33 cellular contexts compared by ENCODE assay signal in genomic region chr1:37622131-37622530, GRCh38. TPM values are rescaled to one million over a fixed set of nuclear protein-coding genes. Genes with fewer than 3 reads are reported as not detected.
A peak's percentile ranks its signal among the peaks of the same experiment; 100 is the strongest.
DNase-seq lines count a peak whose midpoint lies in the region; ATAC-seq, FAIRE-seq and TF ChIP-seq lines count a peak whose summit lies in the region.
"Had no signal": no experiment of that assay in that cellular context is flagged by ENCODE, and none has a peak within 500 bp of the region (broad histone marks: within the 10 kb centered on the region; RNA-seq: fewer than 3 reads in every experiment).

No MANE protein-coding gene starts in this region.

- no peak overlapping the region for H3K27ac Mint-ChIP-seq in endodermal cell
- H3K27ac Mint-ChIP-seq: T-helper 1 cell treated with Interleukin-12 subunit alpha and Interleukin-12 subunit beta and Interleukin-4 antibody, amounts not matched to agents 30 μg/mL and 1 μg/mL, for 36 hours had no signal

- no peak for TF ChIP-seq POLR2A in vagina (IDR thresholded peaks at IDR 0.05)

- WGBS in endodermal cell (ENCODE audit: insufficient coverage in 1 of 2, insufficient read length in 1 of 2), 2 experiments, result 49 to 50% methylated on average over 5 to 6 of the region's 6 CpGs
- WGBS in pancreas, 2 donors, result 36 to 46% methylated on average over 6 of the region's 6 CpGs

- intact Hi-C loops in vagina (cut with DNase I), result no loop called here
- intact Hi-C loops in pancreas (cut with DNase I), result no loop called here

- H3K36me3 ChIP-seq in endodermal cell (ENCODE audit: control insufficient read depth, insufficient read depth, low read length) (no peaks in the 10 kb centered on the region), vagina (no peaks in the 10 kb centered on the region), pancreas (no peaks in the 10 kb centered on the region)
- H3K36me3 ChIP-seq: ascending aorta, left lung, tibial artery had no signal

- H3K36me3 Mint-ChIP-seq in endodermal cell (ENCODE audit: low read depth), result no peaks in the 10 kb centered on the region

- ATAC-seq in pancreas, result no peak
- ATAC-seq: GM12878, left lung, right cardiac atrium had no signal

- no peak overlapping the region for H3K9ac ChIP-seq in endodermal cell (ENCODE audit: extremely low read depth, low read length, poor library complexity, severe bottlenecking)
- H3K9ac ChIP-seq: parathyroid adenoma, SK-N-SH had no signal

- peaks cover 59% of the 10 kb centered on the region for H3K27me3 Mint-ChIP-seq in endodermal cell (ENCODE audit: insufficient read depth)

- peak; percentile 19 for DNase-seq in NAMALWA (ENCODE audit: low spot score)
- DNase-seq in endodermal cell, result peak; percentile 80
- DNase-seq in vagina (ENCODE audit: extremely low spot score in 2 of 2), result no peak
- no peak for DNase-seq in cerebellar cortex (ENCODE audit: low spot score)
- no peak for DNase-seq in NCI-H774 (lab: John Stamatoyannopoulos, UW)
- no peak for DNase-seq in pancreas
- DNase-seq: activated T-cell treated with anti-CD3 and anti-CD28 coated beads, Interleukin-2, amount 50 U/mL, for 48 hours; C1 segment of cervical spinal cord; COR-L47; DMS79; effector CD8-positive, alpha-beta T cell; HCEC 1CT; hypothalamus; left lung; mesenchymal stem cell; MV-4-11; NCI-H1694; right cardiac atrium; SK-N-SH; tibial artery had no signal

- H3K4me1 ChIP-seq in endodermal cell (ENCODE audit: control insufficient read depth, insufficient read depth, low read length), result no peaks in the 10 kb centered on the region
- H3K4me1 ChIP-seq in vagina, result peaks cover 24% of the 10 kb centered on the region
- H3K4me1 ChIP-seq in pancreas, result no peaks in the 10 kb centered on the region
- H3K4me1 ChIP-seq: ascending aorta, left lung, parathyroid adenoma, tibial artery had no signal

- H3K4me3 ChIP-seq in endodermal cell (ENCODE audit: low read length) (no peak overlapping the region), vagina (peak overlapping the region; percentile 2 to 22), pancreas (no peak overlapping the region)
- H3K4me3 ChIP-seq: ascending aorta, GM12878, left lung, smooth muscle cell, tibial artery had no signal

- no peaks in the 10 kb centered on the region for H3K4me1 Mint-ChIP-seq in endodermal cell

- peak; percentile 4 for TF ChIP-seq CTCF in GM12873 (IDR thresholded peaks at IDR 0.05; ENCODE audit: insufficient read depth, low read depth, low read length, missing control alignments)
- peak; percentile 52 for TF ChIP-seq CTCF in endodermal cell (conservative IDR thresholded peaks at IDR 0.05)
- TF ChIP-seq CTCF in vagina (IDR thresholded peaks at IDR 0.05), result no peak
- TF ChIP-seq CTCF in pancreas (IDR thresholded peaks at IDR 0.05), result no peak

- peaks cover 95% of the 10 kb centered on the region for H3K27me3 ChIP-seq in endodermal cell (ENCODE audit: control insufficient read depth, insufficient read depth, low read length, poor library complexity, severe bottlenecking)
- H3K27me3 ChIP-seq in vagina, result no peaks in the 10 kb centered on the region
- no peaks in the 10 kb centered on the region for H3K27me3 ChIP-seq in pancreas
- H3K27me3 ChIP-seq: ascending aorta had no signal

- no peak overlapping the region for H3K4me3 Mint-ChIP-seq in endodermal cell
- H3K4me3 Mint-ChIP-seq: T-helper 1 cell treated with Interleukin-12 subunit alpha and Interleukin-12 subunit beta and Interleukin-4 antibody, amounts not matched to agents 30 μg/mL and 1 μg/mL, for 36 hours had no signal

- H3K9me3 Mint-ChIP-seq in endodermal cell, result no peaks in the 10 kb centered on the region
- H3K9me3 Mint-ChIP-seq: T-helper 1 cell treated with Interleukin-12 subunit alpha and Interleukin-12 subunit beta and Interleukin-4 antibody, amounts not matched to agents 30 μg/mL and 1 μg/mL, for 36 hours had no signal

- no peak overlapping the region for H3K27ac ChIP-seq in endodermal cell (ENCODE audit: low read depth, low read length)
- H3K27ac ChIP-seq in vagina, result peak overlapping the region; percentile 63
- H3K27ac ChIP-seq in pancreas, result no peak overlapping the region
- H3K27ac ChIP-seq: ascending aorta, epithelial cell of prostate, HL-60, left lung, parathyroid adenoma, tibial artery had no signal

- H3K9me3 ChIP-seq in endodermal cell (ENCODE audit: control insufficient read depth, low read length) (no peaks in the 10 kb centered on the region), vagina (no peaks in the 10 kb centered on the region), pancreas (no peaks in the 10 kb centered on the region)
- H3K9me3 ChIP-seq: ascending aorta, left lung, SK-N-SH, tibial artery had no signal

- no peak for FAIRE-seq in pancreas (lab: Jason Lieb, UNC)
- FAIRE-seq: colon, GM12878, islet of Langerhans had no signal

RNA-seq across cellular contexts. Expression of gene RSPO1, which starts 12.6 kb away (rescaled TPM):
- total RNA-seq in endodermal cell, result not detected
- polyA plus RNA-seq in endodermal cell (2013, experiment 1 of 2), result 9.5 TPM
- polyA plus RNA-seq in endodermal cell (2013, experiment 2 of 2), result 7.9 TPM
- total RNA-seq in vagina, result 23.3 TPM
- total RNA-seq in pancreas, result under 1 TPM in 3 of 6 donors, not detected in 3; 0.09 to 0.46 (median 0.13) TPM
- polyA plus RNA-seq in pancreas, result under 1 TPM; 0.11 to 0.26 TPM
- total RNA-seq: ascending aorta, glomerular endothelial cell, GM12878, NCI-H460, smooth muscle cell had no signal
- polyA plus RNA-seq: GM12878, neural cell, right cardiac atrium, smooth muscle cell had no signal

RNA-seq across cellular contexts. Expression of gene GNL2, which starts 26.4 kb away (rescaled TPM):
- 10 to 100 TPM; 70.7 to 80.9 TPM for total RNA-seq in endodermal cell
- polyA plus RNA-seq in endodermal cell (2013, experiment 1 of 2), result 73.7 TPM
- polyA plus RNA-seq in endodermal cell (2013, experiment 2 of 2), result 67.8 TPM
- total RNA-seq in vagina, result 62.1 TPM
- total RNA-seq in pancreas, result 10 to 100 TPM in 5 of 6 donors, 1 to 10 TPM in 1; 9.8 to 20.1 (median 17.1) TPM
- polyA plus RNA-seq in pancreas, result 10 to 100 TPM; 50.6 to 69.1 TPM

Comparison
In these comparisons a context has a peak if more than half of its experiments do, and no peak if none do; other contexts are left out.
1. CTCF ChIP-seq: peak in GM12873 (single experiment) and endodermal cell (single experiment); none in vagina (0 of 3) and pancreas (0 of 4).
2. DNase-seq: peak in NAMALWA (single experiment) and endodermal cell (single experiment); none in vagina (0 of 2), cerebellar cortex (single experiment), NCI-H774 (single experiment) and pancreas (0 of 6).
3. H3K4me3 ChIP-seq: peak in vagina (2 of 2); none in endodermal cell (single experiment) and pancreas (0 of 4).
4. RNA of gene RSPO1, which starts 12.6 kb away (total RNA-seq): 23.3 TPM in vagina (single experiment); 0.09 to 0.46 TPM in pancreas and not detected in endodermal cell; every median in the first group is over 10 times any median in the second.